Comparison of ENCODE assay signal across 10 cellular contexts in genomic region chr1:89023026-89023425, GRCh38. TPM values are rescaled to one million over a fixed set of nuclear protein-coding genes. Genes with fewer than 3 reads are reported as not detected.
DNase-seq lines count a peak whose midpoint lies in the region; ATAC-seq and TF ChIP-seq lines count a peak whose summit lies in the region.
"Had no signal": no experiment of that assay in that cellular context is flagged by ENCODE, and none has a peak within 500 bp of the region (broad histone marks: within the 10 kb centered on the region; RNA-seq: fewer than 3 reads in every experiment).

No MANE protein-coding gene starts in this region.

- peak overlapping the region; percentile 78 for H3K18ac ChIP-seq in trophoblast cell (ENCODE audit: low read length)

- H3K36me3 ChIP-seq in DND-41 (ENCODE audit: insufficient read depth, low read length) = peaks cover 20% of the 10 kb centered on the region
- no peaks in the 10 kb centered on the region for H3K36me3 ChIP-seq in trophoblast cell (ENCODE audit: control insufficient read depth in 1 of 2, insufficient read depth in 2 of 2, low read length in 2 of 2)

- no peaks in the 10 kb centered on the region for H3K9me3 ChIP-seq in DND-41 (ENCODE audit: insufficient read depth, low read length, severe bottlenecking)
- H3K9me3 ChIP-seq in trophoblast cell (ENCODE audit: insufficient read depth, low read depth, low read length) = no peaks in the 10 kb centered on the region

- H2BK5ac ChIP-seq in trophoblast cell (ENCODE audit: low read depth, low read length, poor library complexity) = peak overlapping the region; percentile 58

- H3K4me1 ChIP-seq in DND-41 (ENCODE audit: insufficient read depth, low read length) (peaks cover 37% of the 10 kb centered on the region), trophoblast cell (ENCODE audit: control insufficient read depth in 1 of 2, insufficient read depth in 2 of 2, low read length in 2 of 2) (peaks cover 6% of the 10 kb centered on the region in 2 experiments)

- ATAC-seq in DND-41 (ENCODE audit: insufficient read depth, low read depth) (peak; percentile 55), GM19395 (IDR thresholded peaks at IDR 0.05; ENCODE audit: unreplicated experiment) (no peak), HG03469 (IDR thresholded peaks at IDR 0.05; ENCODE audit: unreplicated experiment) (no peak), HG02938 (IDR thresholded peaks at IDR 0.05; ENCODE audit: unreplicated experiment) (no peak)

- H2AK5ac ChIP-seq in trophoblast cell (ENCODE audit: low read length) = no peak overlapping the region

- H3K4me2 ChIP-seq in DND-41 (ENCODE audit: insufficient read depth, low read length) = peak overlapping the region; percentile 90
- H3K4me2 ChIP-seq in trophoblast cell (ENCODE audit: low read length) = no peak overlapping the region

- peak overlapping the region; percentile 78 for H3K14ac ChIP-seq in trophoblast cell (ENCODE audit: low read length)

- H4K20me1 ChIP-seq in DND-41 (ENCODE audit: insufficient read depth, low read length) = no peaks in the 10 kb centered on the region

- peak overlapping the region; percentile 94 for H3K27ac ChIP-seq in DND-41 (ENCODE audit: low read length)
- peak overlapping the region; percentile 49 for H3K27ac ChIP-seq in cingulate gyrus (ENCODE audit: low read depth, low read length)
- H3K27ac ChIP-seq in trophoblast cell (ENCODE audit: low read depth, low read length) = no peak overlapping the region

- H3K79me1 ChIP-seq in trophoblast cell (ENCODE audit: low read length) = no peaks in the 10 kb centered on the region

- no peak for TF ChIP-seq CTCF in DND-41 (IDR thresholded peaks at IDR 0.05; ENCODE audit: borderline replicate concordance, extremely low read depth, low read length, poor library complexity, severe bottlenecking)

- H3K79me2 ChIP-seq in DND-41 (ENCODE audit: insufficient read depth, low read length) (peaks cover 37% of the 10 kb centered on the region), trophoblast cell (ENCODE audit: control insufficient read depth, insufficient read depth, low read length, poor library complexity) (no peaks in the 10 kb centered on the region)

- peak overlapping the region; percentile 51 to 61; a peak in 3 of 4 replicates for H3K4me3 ChIP-seq in DND-41 (ENCODE audit: low read depth in 1 of 2, low read length in 2 of 2)
- H3K4me3 ChIP-seq in trophoblast cell (ENCODE audit: low read depth, low read length) = no peak overlapping the region

- H4K12ac ChIP-seq in trophoblast cell (ENCODE audit: low read depth, low read length) = no peak overlapping the region

- H3K23ac ChIP-seq in trophoblast cell (ENCODE audit: low read length) = no peak overlapping the region

- DNase-seq in DND-41 (no peak), KG1 (lab: John Stamatoyannopoulos, UW) (peak; percentile 59), trophoblast cell (no peak)
- DNase-seq in NK-92 treated with Interleukin-12 subunit alpha and Interleukin-12 subunit beta, amount 100 ng/mL, for 24 hours (lab: John Stamatoyannopoulos, UW) = no peak
- DNase-seq: amygdala, NCI-H187 had no signal

- H3K9ac ChIP-seq in DND-41 (ENCODE audit: low read depth, low read length) = peak overlapping the region; percentile 67
- H3K9ac ChIP-seq in trophoblast cell (ENCODE audit: low read length) = no peak overlapping the region

- no peak overlapping the region for H4K91ac ChIP-seq in trophoblast cell (ENCODE audit: low read depth, low read length)

- H2AFZ ChIP-seq in DND-41 (ENCODE audit: low read depth, low read length) = peak overlapping the region; percentile 70
- peak overlapping the region; percentile 74 for H2AFZ ChIP-seq in trophoblast cell (ENCODE audit: insufficient read depth, low read length, poor library complexity)

- H4K8ac ChIP-seq in trophoblast cell (ENCODE audit: low read depth, low read length) = no peak overlapping the region

- H3K27me3 ChIP-seq in DND-41 (ENCODE audit: insufficient read depth, low read length, poor library complexity) (no peaks in the 10 kb centered on the region), trophoblast cell (ENCODE audit: insufficient read depth, low read length) (no peaks in the 10 kb centered on the region)

- peak overlapping the region; percentile 95 for H2BK12ac ChIP-seq in trophoblast cell (ENCODE audit: low read length)

- H2BK120ac ChIP-seq in trophoblast cell (ENCODE audit: insufficient read depth, low read length, poor library complexity) = no peak overlapping the region

- no peak overlapping the region for H3K4ac ChIP-seq in trophoblast cell (ENCODE audit: low read depth, low read length)

RNA-seq across cellular contexts. Expression of gene GBP3, which starts 0.4 kb away (rescaled TPM):
- polyA plus RNA-seq in trophoblast cell (2013) = 0.38 and 0.54 TPM in 2 replicates

RNA-seq across cellular contexts. Expression of gene KYAT3, which starts 30.6 kb away (rescaled TPM):
- polyA plus RNA-seq in trophoblast cell (2013) = 29.6 and 30.1 TPM in 2 replicates

RNA-seq across cellular contexts. Expression of gene RBMXL1, which starts 30.6 kb away (rescaled TPM):
- 7.3 and 7.5 TPM in 2 replicates for polyA plus RNA-seq in trophoblast cell (2013)

RNA-seq across cellular contexts. Expression of gene GBP1, which starts 42.0 kb away (rescaled TPM):
- polyA plus RNA-seq in trophoblast cell (2013) = 1.1 and 1.8 TPM in 2 replicates
